ENCODE assay signal across 7 cellular contexts in the genomic region with DNA sequence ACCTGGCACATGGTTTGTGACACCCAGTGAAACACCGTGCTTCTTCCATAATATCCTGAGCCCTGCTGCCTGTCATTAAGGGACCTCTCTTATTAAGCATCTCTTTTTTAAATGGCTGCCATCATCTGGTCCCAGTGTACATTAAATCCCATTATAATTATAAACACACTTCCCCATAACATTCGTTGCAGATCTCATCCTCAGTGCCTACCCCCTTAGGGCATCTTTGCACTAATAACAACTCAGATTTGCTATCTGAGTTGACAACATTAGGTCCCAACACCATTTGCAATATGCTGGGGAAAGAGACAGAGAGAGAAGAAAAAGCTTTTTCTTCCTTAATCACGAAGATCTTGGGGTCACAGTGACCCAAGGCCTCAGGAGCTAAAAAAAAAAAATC. TPM values are rescaled to one million over a fixed set of nuclear protein-coding genes. Genes with fewer than 3 reads are reported as not detected.
"Had no signal": no experiment of that assay in that cellular context is flagged by ENCODE, and none has a peak within 500 bp of the region (broad histone marks: within the 10 kb centered on the region; RNA-seq: fewer than 3 reads in every experiment).

No MANE protein-coding gene starts in this region.

- H3K27ac Mint-ChIP-seq: IgD-negative memory B cell had no signal

- H3K4me3 ChIP-seq: K562 had no signal

- H3K36me3 Mint-ChIP-seq: IgD-negative memory B cell had no signal

- ATAC-seq: HepG2, K562 had no signal

- H3K27ac ChIP-seq: HL-60 had no signal

- H3K9me3 Mint-ChIP-seq: IgD-negative memory B cell had no signal

- H3K4me3 Mint-ChIP-seq: IgD-negative memory B cell had no signal

- DNase-seq: IMR-90, KBM-7 had no signal

RNA-seq across cellular contexts. Expression of a gene that starts 4.7 kb away (rescaled TPM):
- total RNA-seq: HepG2, HT1080, IMR-90 had no signal
- polyA plus RNA-seq: HepG2, IMR-90 had no signal
